In genomic region chr1:90850925-90851710, GRCh38 we compare ENCODE assay signal across 8 cellular contexts.
DNase-seq lines count a peak whose midpoint lies in the region; ATAC-seq and TF ChIP-seq lines count a peak whose summit lies in the region.

No MANE protein-coding gene starts in this region.

- H3K27me3 Mint-ChIP-seq in memory B cell: peaks cover 7% of the 10 kb centered on the region

- peaks cover 13% of the 10 kb centered on the region for H3K4me1 ChIP-seq in A673 (ENCODE audit: insufficient read depth, low read length, poor library complexity, severe bottlenecking)
- peaks cover 12% of the 10 kb centered on the region for H3K4me1 ChIP-seq in ectodermal cell (ENCODE audit: control insufficient read depth, insufficient read depth, low read length)

- 0 to 1% methylated on average over 77 of the region's 77 CpGs for WGBS in ectodermal cell, 2 experiments

- no TSS peak for BruUV-seq in A673 (replicated peaks; lab: Mats Ljungman, UMichigan)

- H3K9me3 Mint-ChIP-seq in memory B cell: no peaks in the 10 kb centered on the region

- peak; percentile 60 for TF ChIP-seq CTCF in A673 (conservative IDR thresholded peaks at IDR 0.05; ENCODE audit: low read depth, low read length)

- peak overlapping the region; percentile 83 for H3K4me3 Mint-ChIP-seq in memory B cell

- H3K27me3 ChIP-seq in A673 (replicated peaks; ENCODE audit: insufficient read depth, low read depth, low read length, poor library complexity): no peaks in the 10 kb centered on the region
- peaks cover 37% of the 10 kb centered on the region for H3K27me3 ChIP-seq in ectodermal cell (ENCODE audit: control insufficient read depth, insufficient read depth, low read length, poor library complexity, severe bottlenecking)

- no peak overlapping the region for H3K27ac Mint-ChIP-seq in memory B cell

- H3K9me3 ChIP-seq in A673 (ENCODE audit: low read depth, low read length, poor library complexity, severe bottlenecking) (no peaks in the 10 kb centered on the region), ectodermal cell (ENCODE audit: control insufficient read depth, low read length) (no peaks in the 10 kb centered on the region)

- peak overlapping the region; percentile 63 for H3K27ac ChIP-seq in A673 (ENCODE audit: low read depth, low read length, poor library complexity, severe bottlenecking)
- no peak overlapping the region for H3K27ac ChIP-seq in ectodermal cell (ENCODE audit: insufficient read depth, low read depth, low read length, poor library complexity, severe bottlenecking)

- H3K36me3 ChIP-seq in A673 (ENCODE audit: insufficient read depth, low read length, poor library complexity, severe bottlenecking): no peaks in the 10 kb centered on the region
- no peaks in the 10 kb centered on the region for H3K36me3 ChIP-seq in ectodermal cell (ENCODE audit: control insufficient read depth, insufficient read depth, low read length)

- H3K4me1 Mint-ChIP-seq in memory B cell: peaks cover 6% of the 10 kb centered on the region

- intact Hi-C loops in A673 (cut with micrococcal nuclease; ENCODE audit: unreplicated experiment): loop anchor here (5.0 kb wide), 1 partner anchor 129 kb away; no protein-coding TSS in a partner anchor

- CTCF ChIA-PET in A673 (lab: Charles Lee): interaction anchor here (1.0 to 1.6 kb wide), 2 partner anchors 7 to 130 kb away, joined by 3 to 5 read pairs; no protein-coding TSS in a partner anchor

- ATAC-seq in GM18858 (IDR thresholded peaks at IDR 0.05; ENCODE audit: unreplicated experiment) (peak; percentile 97), HG03066 (IDR thresholded peaks at IDR 0.05; ENCODE audit: low read depth, unreplicated experiment) (peak; percentile 97), memory B cell (ENCODE audit: low read depth) (peak; percentile 96)

- no peaks in the 10 kb centered on the region for H3K36me3 Mint-ChIP-seq in memory B cell

- H3K4me3 ChIP-seq in A673 (ENCODE audit: low read depth, low read length, poor library complexity, severe bottlenecking) (peak overlapping the region; percentile 72), ectodermal cell (ENCODE audit: insufficient read depth, low read depth, low read length) (peak overlapping the region; percentile 76)

- POLR2A ChIA-PET in A673 (lab: Charles Lee; ENCODE audit: low non-redundant PET): no interaction called here

- DNase-seq in A673 (ENCODE audit: low spot score) (peak; percentile 92), NCI-H2227 (lab: John Stamatoyannopoulos, UW; ENCODE audit: unreplicated experiment) (peak; percentile 89), memory B cell (ENCODE audit: low spot score in 2 of 2) (peak; percentile 62 to 66)
- peak; percentile 60 to 64 for DNase-seq in activated CD4-positive, alpha-beta T cell treated with anti-CD3 and anti-CD28 coated beads, Interleukin-2, amount 50 U/mL, for 4 hours
- peak; percentile 49 to 70 (median 56) for DNase-seq in stimulated activated CD4-positive, alpha-beta T cell treated with anti-CD3 and anti-CD28 coated beads, TNF-alpha, amount 100 ng/mL, for 48 hours (ENCODE audit: low read depth in 3 of 3)
